Comparison of ENCODE assay signal across 13 cellular contexts in genomic region chr20:45944151-45944964, GRCh38. TPM values are rescaled to one million over a fixed set of nuclear protein-coding genes. Genes with fewer than 3 reads are reported as not detected.
DNase-seq lines count a peak whose midpoint lies in the region; ATAC-seq and TF ChIP-seq lines count a peak whose summit lies in the region.
"Had no signal": no experiment of that assay in that cellular context is flagged by ENCODE, and none has a peak within 500 bp of the region (broad histone marks: within the 10 kb centered on the region; RNA-seq: fewer than 3 reads in every experiment).

No MANE protein-coding gene starts in this region.

- H3K9me2 ChIP-seq in PC-9 (ENCODE audit: insufficient read depth) = no peaks in the 10 kb centered on the region

- no peak for DNase-seq in activated CD4-positive, alpha-beta T cell treated with anti-CD3 and anti-CD28 coated beads, Interleukin-2, amount 10 ng/mL, durations not matched to agents 24 days and 14 days
- DNase-seq in activated CD4-positive, alpha-beta T cell treated with anti-CD3 and anti-CD28 coated beads, Interleukin-2, amount 50 U/mL, for 4 hours = no peak
- peak in 1 of 2 experiments; percentile 92 for DNase-seq in PC-9
- no peak for DNase-seq in chondrocyte (ENCODE audit: low spot score)
- peak; percentile 56 for DNase-seq in putamen (ENCODE audit: low spot score)
- no peak for DNase-seq in Right ventricle myocardium superior
- DNase-seq: effector CD4-positive, alpha-beta T cell; NCI-H187 treated with DMSO at 0.1 percent for 48 hours; transverse colon had no signal

- POLR2A ChIA-PET in PC-9 (lab: Charles Lee; ENCODE audit: unreplicated experiment) = interaction anchor here (0.5 to 0.7 kb wide), 4 partner anchors 8 to 115 kb away, joined by 3 to 6 read pairs (median 4); no protein-coding TSS in a partner anchor

- H4K20me1 ChIP-seq in PC-9 (ENCODE audit: insufficient read depth) = no peaks in the 10 kb centered on the region

- H3K36me3 ChIP-seq in PC-9 (ENCODE audit: low read depth) = 0 out of 2 replicates have a peak, but pooled peaks cover 14% of the 10 kb centered on the region

- H3K27me3 ChIP-seq in PC-9 (ENCODE audit: insufficient read depth, low read depth) = no peaks in the 10 kb centered on the region
- H3K27me3 ChIP-seq: transverse colon had no signal

- peaks cover 7% of the 10 kb centered on the region for H3K4me1 Mint-ChIP-seq in activated CD4-positive, alpha-beta T cell treated with anti-CD3 and anti-CD28 coated beads, Interleukin-2, amount 10 ng/mL, durations not matched to agents 24 days and 14 days
- peaks cover 5% of the 10 kb centered on the region for H3K4me1 Mint-ChIP-seq in chondrocyte (ENCODE audit: low read depth)

- H3F3A ChIP-seq in PC-9 (ENCODE audit: insufficient read depth, low read depth) = peaks cover 44% of the 10 kb centered on the region

- BruUV-seq in PC-9 (replicated peaks; lab: Mats Ljungman, UMichigan) = no TSS peak

- no peaks in the 10 kb centered on the region for H3K27me3 Mint-ChIP-seq in activated CD4-positive, alpha-beta T cell treated with anti-CD3 and anti-CD28 coated beads, Interleukin-2, amount 10 ng/mL, durations not matched to agents 24 days and 14 days
- H3K27me3 Mint-ChIP-seq in chondrocyte (ENCODE audit: low read depth) = no peaks in the 10 kb centered on the region

- H3K9me3 ChIP-seq in PC-9 (ENCODE audit: insufficient read depth, low read depth) = no peaks in the 10 kb centered on the region
- H3K9me3 ChIP-seq: HAP-1, transverse colon had no signal

- no peak overlapping the region for H2AFZ ChIP-seq in PC-9

- H3K4me1 ChIP-seq in PC-9 (replicated peaks; ENCODE audit: insufficient read depth) = peaks cover 37% of the 10 kb centered on the region
- H3K4me1 ChIP-seq: HAP-1 had no signal

- H3K4me2 ChIP-seq in PC-9 = peak overlapping the region; percentile 14

- H3K4me3 Mint-ChIP-seq in activated CD4-positive, alpha-beta T cell treated with anti-CD3 and anti-CD28 coated beads, Interleukin-2, amount 10 ng/mL, durations not matched to agents 24 days and 14 days = no peak overlapping the region
- no peak overlapping the region for H3K4me3 Mint-ChIP-seq in chondrocyte (ENCODE audit: unreplicated experiment)

- peak overlapping the region; percentile 81 for H3K27ac ChIP-seq in PC-9
- H3K27ac ChIP-seq: transverse colon had no signal

- peak overlapping the region; percentile 58 for H3K27ac Mint-ChIP-seq in activated CD4-positive, alpha-beta T cell treated with anti-CD3 and anti-CD28 coated beads, Interleukin-2, amount 10 ng/mL, durations not matched to agents 24 days and 14 days
- H3K27ac Mint-ChIP-seq in chondrocyte (ENCODE audit: unreplicated experiment) = peak overlapping the region; percentile 58

- no peaks in the 10 kb centered on the region for H3K79me2 ChIP-seq in PC-9 (ENCODE audit: low read depth)

- CTCF ChIA-PET in PC-9 (lab: Charles Lee) = interaction anchor here (0.6 kb wide), 1 partner anchor 621 kb away, joined by 5 read pairs; no protein-coding TSS in a partner anchor

- H3K36me3 Mint-ChIP-seq in activated CD4-positive, alpha-beta T cell treated with anti-CD3 and anti-CD28 coated beads, Interleukin-2, amount 10 ng/mL, durations not matched to agents 24 days and 14 days (ENCODE audit: low read depth) = peaks cover 47% of the 10 kb centered on the region
- peaks cover 24% of the 10 kb centered on the region for H3K36me3 Mint-ChIP-seq in chondrocyte (ENCODE audit: low read depth)

- intact Hi-C loops in activated CD4-positive, alpha-beta T cell treated with anti-CD3 and anti-CD28 coated beads, Interleukin-2, amount 10 ng/mL, durations not matched to agents 24 days and 14 days (cut with micrococcal nuclease) = no loop called here
- intact Hi-C loops in PC-9 (cut with micrococcal nuclease; ENCODE audit: unreplicated experiment) (no loop called here), Right ventricle myocardium superior (cut with DNase I) (no loop called here)

- ATAC-seq in HG02884 (IDR thresholded peaks at IDR 0.05; ENCODE audit: unreplicated experiment) (no peak), HG03039 (IDR thresholded peaks at IDR 0.05; ENCODE audit: unreplicated experiment) (no peak), Right ventricle myocardium superior (ENCODE audit: poor library complexity) (no peak)
- ATAC-seq: SK-N-SH treated with all-trans-retinoic acid at 6 μM for 48 hours had no signal

- no peak for TF ChIP-seq CTCF in PC-9 (conservative IDR thresholded peaks at IDR 0.05)
- TF ChIP-seq CTCF in chondrocyte (IDR thresholded peaks at IDR 0.05) = no peak

- H3K4me3 ChIP-seq in PC-9 = no peak overlapping the region
- H3K4me3 ChIP-seq: HAP-1, transverse colon had no signal

- H3K9me3 Mint-ChIP-seq in activated CD4-positive, alpha-beta T cell treated with anti-CD3 and anti-CD28 coated beads, Interleukin-2, amount 10 ng/mL, durations not matched to agents 24 days and 14 days = no peaks in the 10 kb centered on the region
- H3K9me3 Mint-ChIP-seq in chondrocyte (ENCODE audit: low read depth) = no peaks in the 10 kb centered on the region

RNA-seq across cellular contexts. Expression of gene PCIF1, which starts 9.9 kb away (rescaled TPM):
- 26.1 and 27.8 TPM in 2 replicates for total RNA-seq in activated CD4-positive, alpha-beta T cell treated with anti-CD3 and anti-CD28 coated beads, Interleukin-2, amount 10 ng/mL, durations not matched to agents 24 days and 14 days
- total RNA-seq in PC-9 (2021) = 35.3 and 35.6 TPM in 2 replicates
- 23.5 to 25.7 TPM (median 24.9 TPM) in 3 replicates for total RNA-seq in chondrocyte
- 21.8 TPM for total RNA-seq in Right ventricle myocardium superior

RNA-seq across cellular contexts. Expression of gene ZNF335, which starts 27.6 kb away (rescaled TPM):
- total RNA-seq in activated CD4-positive, alpha-beta T cell treated with anti-CD3 and anti-CD28 coated beads, Interleukin-2, amount 10 ng/mL, durations not matched to agents 24 days and 14 days = 37.5 and 39.5 TPM in 2 replicates
- total RNA-seq in PC-9 (2021) (14.1 and 16.3 TPM in 2 replicates), chondrocyte (14.2 to 18.3 TPM (median 14.6 TPM) in 3 replicates), Right ventricle myocardium superior (7.6 TPM)

RNA-seq across cellular contexts. Expression of gene PLTP, which starts 32.4 kb away (rescaled TPM):
- 3.2 and 4.0 TPM in 2 replicates for total RNA-seq in activated CD4-positive, alpha-beta T cell treated with anti-CD3 and anti-CD28 coated beads, Interleukin-2, amount 10 ng/mL, durations not matched to agents 24 days and 14 days
- total RNA-seq in PC-9 (2021) = 113 and 127 TPM in 2 replicates
- 48.1 to 53.1 TPM (median 48.5 TPM) in 3 replicates for total RNA-seq in chondrocyte
- 118 TPM for total RNA-seq in Right ventricle myocardium superior

RNA-seq across cellular contexts. Expression of gene CTSA, which starts 53.2 kb away (rescaled TPM):
- total RNA-seq in activated CD4-positive, alpha-beta T cell treated with anti-CD3 and anti-CD28 coated beads, Interleukin-2, amount 10 ng/mL, durations not matched to agents 24 days and 14 days = 48.7 and 50.8 TPM in 2 replicates
- 123 and 132 TPM in 2 replicates for total RNA-seq in PC-9 (2021)
- 172 to 199 TPM (median 175 TPM) in 3 replicates for total RNA-seq in chondrocyte
- total RNA-seq in Right ventricle myocardium superior = 113 TPM

RNA-seq across cellular contexts. Expression of gene NEURL2, which starts 53.4 kb away (rescaled TPM):
- 2.0 and 2.4 TPM in 2 replicates for total RNA-seq in activated CD4-positive, alpha-beta T cell treated with anti-CD3 and anti-CD28 coated beads, Interleukin-2, amount 10 ng/mL, durations not matched to agents 24 days and 14 days
- total RNA-seq in PC-9 (2021) (6.5 and 9.2 TPM in 2 replicates), chondrocyte (1.8 to 3.0 TPM (median 2.7 TPM) in 3 replicates), Right ventricle myocardium superior (6.5 TPM)
